ENCODE assay signal across 29 cellular contexts in the genomic region with DNA sequence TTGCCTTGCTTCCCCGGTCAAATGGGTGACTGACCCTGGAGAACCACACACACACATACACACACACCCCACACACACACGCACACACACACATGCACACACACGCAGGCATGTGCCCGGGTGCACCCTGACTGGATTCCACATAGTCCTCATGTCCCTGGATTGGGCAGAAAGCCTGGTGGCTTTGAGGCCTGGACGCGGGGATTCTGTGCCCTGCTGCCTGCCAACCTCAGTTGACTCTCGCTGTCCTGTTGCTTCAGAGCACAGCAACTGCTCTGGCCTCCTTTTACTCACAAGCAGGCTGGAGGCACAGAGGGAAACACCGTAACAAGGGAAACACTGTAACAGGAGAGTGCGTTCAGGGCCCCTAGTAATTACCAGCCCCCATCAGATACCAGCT. TPM values are rescaled to one million over a fixed set of nuclear protein-coding genes. Genes with fewer than 3 reads are reported as not detected.
A peak's percentile ranks its signal among the peaks of the same experiment; 100 is the strongest.
DNase-seq lines count a peak whose midpoint lies in the region; ATAC-seq and TF ChIP-seq lines count a peak whose summit lies in the region.
"Had no signal": no experiment of that assay in that cellular context is flagged by ENCODE, and none has a peak within 500 bp of the region (broad histone marks: within the 10 kb centered on the region; RNA-seq: fewer than 3 reads in every experiment).

No MANE protein-coding gene starts in this region.

- H3K9ac ChIP-seq in iPS-15b (ENCODE audit: low read depth, low read length): no peak overlapping the region

- H3K27ac Mint-ChIP-seq in T-cell (peak overlapping the region; percentile 83), natural killer cell (no peak overlapping the region)
- peak overlapping the region; percentile 92 for H3K27ac Mint-ChIP-seq in stimulated activated effector memory CD8-positive, alpha-beta T cell treated with anti-CD3 and anti-CD28 coated beads, Interleukin-12 subunit alpha, Interleukin-12 subunit beta, amount 100 ng/mL, for 72 hours
- H3K27ac Mint-ChIP-seq: mesothelial cell of epicardium, nephron progenitor cell had no signal

- H3K4me3 ChIP-seq in iPS-15b (ENCODE audit: low read depth, low read length): peak overlapping the region; percentile 52
- H3K4me3 ChIP-seq in Peyer's patch: no peak overlapping the region
- H3K4me3 ChIP-seq: body of pancreas, coronary artery, sigmoid colon, tibial nerve had no signal

- H3K27me3 Mint-ChIP-seq in T-cell (no peaks in the 10 kb centered on the region), natural killer cell (ENCODE audit: low read depth in 2 of 2) (peaks cover 0 to 9% of the 10 kb centered on the region in 2 donors)

- H3K9me3 Mint-ChIP-seq in T-cell (no peaks in the 10 kb centered on the region), natural killer cell (no peaks in the 10 kb centered on the region)
- H3K9me3 Mint-ChIP-seq in stimulated activated effector memory CD8-positive, alpha-beta T cell treated with anti-CD3 and anti-CD28 coated beads, Interleukin-12 subunit alpha, Interleukin-12 subunit beta, amount 100 ng/mL, for 72 hours: no peaks in the 10 kb centered on the region
- H3K9me3 Mint-ChIP-seq: mesothelial cell of epicardium, nephron progenitor cell had no signal

- CTCF ChIA-PET in T-cell (lab: Charles Lee): no interaction called here

- no peaks in the 10 kb centered on the region for H3K27me3 ChIP-seq in iPS-15b (ENCODE audit: control insufficient read depth, insufficient read depth, low read length)
- no peaks in the 10 kb centered on the region for H3K27me3 ChIP-seq in Peyer's patch
- H3K27me3 ChIP-seq: body of pancreas had no signal

- peak overlapping the region in 1 of 4 donors; percentile 36 for H3K27ac ChIP-seq in Peyer's patch
- H3K27ac ChIP-seq: 22Rv1, body of pancreas, coronary artery, sigmoid colon, tibial nerve had no signal

- POLR2A ChIA-PET in T-cell (lab: Charles Lee): no interaction called here

- H3K36me3 Mint-ChIP-seq in T-cell (no peaks in the 10 kb centered on the region), natural killer cell (no peaks in the 10 kb centered on the region)
- peaks cover 5% of the 10 kb centered on the region for H3K36me3 Mint-ChIP-seq in stimulated activated effector memory CD8-positive, alpha-beta T cell treated with anti-CD3 and anti-CD28 coated beads, Interleukin-12 subunit alpha, Interleukin-12 subunit beta, amount 100 ng/mL, for 72 hours
- H3K36me3 Mint-ChIP-seq: mesothelial cell of epicardium had no signal

- H3K4me1 Mint-ChIP-seq in T-cell: peaks cover 63 to 86% (median 68%) of the 10 kb centered on the region in 3 donors
- H3K4me1 Mint-ChIP-seq in stimulated activated effector memory CD8-positive, alpha-beta T cell treated with anti-CD3 and anti-CD28 coated beads, Interleukin-12 subunit alpha, Interleukin-12 subunit beta, amount 100 ng/mL, for 72 hours: peaks cover 93% of the 10 kb centered on the region
- H3K4me1 Mint-ChIP-seq in natural killer cell: peaks cover 31 to 43% of the 10 kb centered on the region in 2 donors

- intact Hi-C loops in natural killer cell (cut with micrococcal nuclease): no loop called here

- no peak for TF ChIP-seq CTCF in Peyer's patch (IDR thresholded peaks at IDR 0.05)
- no peak for TF ChIP-seq CTCF in natural killer cell (IDR thresholded peaks at IDR 0.05)

- H3K9me3 ChIP-seq in iPS-15b (ENCODE audit: control insufficient read depth, insufficient read depth, low read length) (no peaks in the 10 kb centered on the region), Peyer's patch (no peaks in the 10 kb centered on the region)
- H3K9me3 ChIP-seq: body of pancreas, sigmoid colon, tibial nerve had no signal

- H3K4me1 ChIP-seq in iPS-15b (ENCODE audit: control insufficient read depth, insufficient read depth, low read length): peaks cover 34% of the 10 kb centered on the region
- H3K4me1 ChIP-seq in Peyer's patch: peaks cover 0 to 14% (median 3%) of the 10 kb centered on the region in 4 donors

- ATAC-seq in T-cell (replicated peaks in 1 of 4) (no peak), natural killer cell (no peak)
- ATAC-seq in stimulated activated effector memory CD8-positive, alpha-beta T cell treated with anti-CD3 and anti-CD28 coated beads, Interleukin-12 subunit alpha, Interleukin-12 subunit beta, amount 100 ng/mL, for 72 hours: no peak
- ATAC-seq: body of pancreas had no signal

- H3K4me3 Mint-ChIP-seq in T-cell (peak overlapping the region; percentile 60 to 77 (median 73)), natural killer cell (no peak overlapping the region)
- peak overlapping the region; percentile 75 for H3K4me3 Mint-ChIP-seq in stimulated activated effector memory CD8-positive, alpha-beta T cell treated with anti-CD3 and anti-CD28 coated beads, Interleukin-12 subunit alpha, Interleukin-12 subunit beta, amount 100 ng/mL, for 72 hours
- H3K4me3 Mint-ChIP-seq: mesothelial cell of epicardium, nephron progenitor cell had no signal

- DNase-seq in DMS 273 (lab: John Stamatoyannopoulos, UW; ENCODE audit: unreplicated experiment): peak; percentile 42
- DNase-seq in DMS 273 treated with DMSO at 0.1 percent for 48 hours (lab: John Stamatoyannopoulos, UW): no peak
- no peak for DNase-seq in T-cell
- no peak for DNase-seq in stimulated activated effector memory CD8-positive, alpha-beta T cell treated with anti-CD3 and anti-CD28 coated beads, Interleukin-12 subunit alpha, Interleukin-12 subunit beta, amount 100 ng/mL, for 72 hours (ENCODE audit: low spot score in 2 of 2)
- DNase-seq in NCI-H524 treated with DMSO at 0.1 percent for 48 hours (lab: John Stamatoyannopoulos, UW): no peak
- no peak for DNase-seq in Peyer's patch
- DNase-seq in natural killer cell: no peak
- DNase-seq: activated CD4-positive, alpha-beta T cell treated with anti-CD3 and anti-CD28 coated beads for 48 hours; AML-193; body of pancreas; GDM1; Karpas-422; left cardiac atrium; NCI-H1048; NCI-H2029; NCI-H226; NCI-H82; nephron progenitor cell; OCI-M1; SIG-M5; sigmoid colon had no signal

- no peak for TF ChIP-seq POLR2A in Peyer's patch (IDR thresholded peaks at IDR 0.05)

- H3K36me3 ChIP-seq in iPS-15b (ENCODE audit: control insufficient read depth, insufficient read depth, low read length): no peaks in the 10 kb centered on the region
- H3K36me3 ChIP-seq in Peyer's patch: no peaks in the 10 kb centered on the region
- H3K36me3 ChIP-seq: sigmoid colon, tibial nerve had no signal

RNA-seq across cellular contexts. Expression of gene RORC, which starts 6.4 kb away (rescaled TPM):
- total RNA-seq in T-cell: 10 to 100 TPM in 1 of 5 donors, 1 to 10 TPM in 4; 1.5 to 11.6 (median 7.6) TPM
- total RNA-seq in Peyer's patch: 10 to 100 TPM; 10.7 to 70.1 (median 46.0) TPM
- under 1 TPM; 0.14 to 0.78 (median 0.70) TPM for total RNA-seq in natural killer cell
- total RNA-seq: HT1080, mesothelial cell of epicardium had no signal

RNA-seq across cellular contexts. Expression of gene C2CD4D, which starts 14.4 kb away (rescaled TPM):
- 1 to 10 TPM in 2 of 5 donors, under 1 TPM in 3; 0.26 to 1.1 (median 0.85) TPM for total RNA-seq in T-cell
- under 1 TPM in 1 of 4 donors, not detected in 3; 0.54 TPM for total RNA-seq in Peyer's patch
- under 1 TPM in 2 of 3 donors, not detected in 1; 0.20 to 0.24 TPM for total RNA-seq in natural killer cell
- total RNA-seq: fibroblast of lung, H4, HT1080, left cardiac atrium, sigmoid colon had no signal

RNA-seq across cellular contexts. Expression of gene LINGO4, which starts 20.0 kb away (rescaled TPM):
- total RNA-seq in T-cell: under 1 TPM in 3 of 5 donors, not detected in 2; 0.25 to 0.40 (median 0.36) TPM
- total RNA-seq in Peyer's patch: 1 to 10 TPM in 3 of 4 donors, not detected in 1; 1.0 to 1.3 (median 1.1) TPM
- total RNA-seq in natural killer cell: not detected
- total RNA-seq: fibroblast of lung, H4, HT1080, mesothelial cell of epicardium, tibial nerve had no signal

RNA-seq across cellular contexts. Expression of gene THEM5, which starts 28.3 kb away (rescaled TPM):
- total RNA-seq in T-cell (not detected), Peyer's patch (not detected), natural killer cell (under 1 TPM in 1 of 3 donors, not detected in 2; 0.52 TPM)
- total RNA-seq: body of pancreas, fibroblast of lung, H4, HT1080, left cardiac atrium, mesothelial cell of epicardium, sigmoid colon, tibial nerve had no signal

RNA-seq across cellular contexts. Expression of gene TDRKH, which starts 34.9 kb away (rescaled TPM):
- 10 to 100 TPM in 4 of 5 donors, 1 to 10 TPM in 1; 9.6 to 26.3 (median 22.1) TPM for total RNA-seq in T-cell
- total RNA-seq in Peyer's patch: 1 to 10 TPM; 1.2 to 5.0 (median 3.6) TPM
- 10 to 100 TPM in 1 of 3 donors, 1 to 10 TPM in 2; 6.3 to 14.5 (median 8.0) TPM for total RNA-seq in natural killer cell

Comparison
In these comparisons a context has a peak if more than half of its experiments do, and no peak if none do; other contexts are left out.
1. H3K27ac Mint-ChIP-seq: peak in T-cell (2 of 2) and stimulated activated effector memory CD8-positive, alpha-beta T cell treated with anti-CD3 and anti-CD28 coated beads, Interleukin-12 subunit alpha, Interleukin-12 subunit beta, amount 100 ng/mL, for 72 hours (single experiment); none in natural killer cell (0 of 2).